Comparison of ENCODE assay signal across 24 cellular contexts in the genomic region with DNA sequence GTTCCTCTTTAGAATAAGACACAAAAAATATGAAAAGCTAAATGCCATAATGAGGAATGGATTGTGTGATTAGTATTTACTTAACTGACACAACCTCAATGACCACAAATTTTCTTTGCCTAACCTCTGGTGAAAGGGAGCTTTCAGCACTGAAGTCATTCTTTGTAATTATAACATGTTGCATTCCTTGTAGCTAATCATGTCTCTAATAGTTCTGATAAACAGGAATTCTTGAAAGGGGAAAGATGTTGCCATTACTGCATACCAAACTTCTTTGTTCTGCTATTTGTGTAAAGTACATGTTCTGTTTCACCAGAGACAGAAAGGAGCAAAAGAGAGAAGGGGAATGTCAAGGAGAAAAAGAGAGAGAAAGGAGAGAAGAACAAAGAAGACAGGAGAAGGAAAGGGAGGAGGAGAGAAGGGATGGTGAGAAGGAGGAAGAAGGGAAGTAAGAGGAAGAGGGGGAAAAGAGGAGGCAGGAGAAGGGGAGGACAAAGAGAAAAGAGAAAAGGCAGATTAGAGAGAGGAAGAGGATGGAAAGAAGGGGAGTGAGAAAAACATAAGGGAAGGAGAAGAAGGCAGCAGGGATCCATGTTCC.
DNase-seq lines count a peak whose midpoint lies in the region; TF ChIP-seq lines count a peak whose summit lies in the region.
"Had no signal": no experiment of that assay in that cellular context is flagged by ENCODE, and none has a peak within 500 bp of the region (broad histone marks: within the 10 kb centered on the region; RNA-seq: fewer than 3 reads in every experiment).

No MANE protein-coding gene starts in this region.

- H3K27ac Mint-ChIP-seq in osteocyte (ENCODE audit: unreplicated experiment): peak overlapping the region; percentile 3
- H3K27ac Mint-ChIP-seq: CD4-positive, alpha-beta memory T cell; immature natural killer cell had no signal

- no peak overlapping the region for H3K4me3 ChIP-seq in astrocyte of the cerebellum (ENCODE audit: low read depth, low read length)
- H3K4me3 ChIP-seq in fibroblast of pulmonary artery (replicated peaks; ENCODE audit: low read depth, low read length): no peak overlapping the region
- H3K4me3 ChIP-seq: hepatocyte, right lobe of liver had no signal

- peaks cover 4% of the 10 kb centered on the region for H3K36me3 Mint-ChIP-seq in osteocyte (ENCODE audit: unreplicated experiment)
- H3K36me3 Mint-ChIP-seq: CD4-positive, alpha-beta memory T cell; immature natural killer cell had no signal

- TF ChIP-seq CTCF in astrocyte of the cerebellum (IDR thresholded peaks at IDR 0.05; ENCODE audit: low read depth, low read length, missing control alignments) (no peak), fibroblast of pulmonary artery (IDR thresholded peaks at IDR 0.05; ENCODE audit: low read length, missing control alignments) (no peak), osteocyte (IDR thresholded peaks at IDR 0.05) (no peak)

- H3K9me3 Mint-ChIP-seq in osteocyte (ENCODE audit: unreplicated experiment): no peaks in the 10 kb centered on the region

- no peak overlapping the region for H3K4me3 Mint-ChIP-seq in osteocyte (ENCODE audit: unreplicated experiment)
- H3K4me3 Mint-ChIP-seq: CD4-positive, alpha-beta memory T cell; immature natural killer cell had no signal

- peak; percentile 29 for DNase-seq in astrocyte of the cerebellum (ENCODE audit: low read depth)
- peak; percentile 17 for DNase-seq in fibroblast of pulmonary artery (ENCODE audit: low read depth)
- no peak for DNase-seq in osteocyte (ENCODE audit: extremely low spot score, unreplicated experiment)
- DNase-seq in SIG-M5 treated with dmso at 0.1 percent for 504 hours (lab: John Stamatoyannopoulos, UW; ENCODE audit: unreplicated experiment): no peak
- DNase-seq in NCI-H526 (lab: John Stamatoyannopoulos, UW): no peak
- DNase-seq in germinal center (ENCODE audit: low spot score): no peak
- no peak for DNase-seq in HPDE6-E6E7 (ENCODE audit: extremely low spot score)
- DNase-seq: activated CD4-positive, alpha-beta T cell treated with anti-CD3 and anti-CD28 coated beads, Interleukin-2, amount 50 U/mL, for 1 hour; activated effector memory CD4-positive, alpha-beta T cell treated with anti-CD3 and anti-CD28 coated beads, Interleukin-2, amount 50 U/mL, for 16 hours; CD4-positive, alpha-beta memory T cell; cortex of kidney; DMS53; foreskin keratinocyte; GF-D8; immature natural killer cell; Kasumi-1; NCI-H1694; NCI-H2171 treated with DMSO at 0.1 percent for 48 hours; NCI-H69; occipital lobe; right lobe of liver; substantia nigra; WERI-Rb-1 had no signal

- peaks cover 41% of the 10 kb centered on the region for H3K4me1 Mint-ChIP-seq in osteocyte (ENCODE audit: unreplicated experiment)
- H3K4me1 Mint-ChIP-seq: CD4-positive, alpha-beta memory T cell; immature natural killer cell had no signal

- in situ Hi-C loops in astrocyte of the cerebellum (cut with HindIII; ENCODE audit: low sequenced_read_pairs): loop anchor here (25.0 kb wide), 2 partner anchors 621 to 771 kb away; no protein-coding TSS in a partner anchor

- H3K27me3 Mint-ChIP-seq in osteocyte (ENCODE audit: unreplicated experiment): peaks cover 3% of the 10 kb centered on the region
- H3K27me3 Mint-ChIP-seq: CD4-positive, alpha-beta memory T cell had no signal

Comparison
In these comparisons a context has a peak if more than half of its experiments do, and no peak if none do; other contexts are left out.
1. DNase-seq: peak in astrocyte of the cerebellum (single experiment) and fibroblast of pulmonary artery (single experiment); none in osteocyte (single experiment), SIG-M5 treated with dmso at 0.1 percent for 504 hours (single experiment), NCI-H526 (0 of 2), germinal center (single experiment) and HPDE6-E6E7 (single experiment).